In genomic region chr13:60334310-60334709, GRCh38 we compare ENCODE assay signal across 17 cellular contexts.
"Had no signal": no experiment of that assay in that cellular context is flagged by ENCODE, and none has a peak within 500 bp of the region (broad histone marks: within the 10 kb centered on the region; RNA-seq: fewer than 3 reads in every experiment).

No MANE protein-coding gene starts in this region.

- H3K36me3 Mint-ChIP-seq: naive thymus-derived CD4-positive, alpha-beta T cell had no signal

- H3K4me3 Mint-ChIP-seq: naive thymus-derived CD4-positive, alpha-beta T cell had no signal

- H3K4me3 ChIP-seq: coronary artery, dorsolateral prefrontal cortex, esophagus muscularis mucosa, gastroesophageal sphincter, heart right ventricle, left ventricle myocardium inferior, lower lobe of right lung had no signal

- DNase-seq: dermis blood vessel endothelial cell; dorsolateral prefrontal cortex; effector CD4-positive, alpha-beta T cell; effector memory CD4-positive, alpha-beta T cell; foreskin keratinocyte; heart right ventricle; hippocampal formation; left cardiac atrium; left ventricle myocardium inferior; lower lobe of right lung; mesenchymal stem cell; midbrain; naive thymus-derived CD4-positive, alpha-beta T cell had no signal

- H3K27ac Mint-ChIP-seq: naive thymus-derived CD4-positive, alpha-beta T cell had no signal

- H3K4me1 ChIP-seq: esophagus muscularis mucosa, foreskin keratinocyte, gastroesophageal sphincter, heart right ventricle, left ventricle myocardium inferior, lower lobe of right lung had no signal

- H3K36me3 ChIP-seq: esophagus muscularis mucosa, gastroesophageal sphincter, heart right ventricle, left ventricle myocardium inferior, lower lobe of right lung had no signal

- H3K27ac ChIP-seq: coronary artery, dorsolateral prefrontal cortex, esophagus muscularis mucosa, foreskin keratinocyte, gastroesophageal sphincter, heart right ventricle, left ventricle myocardium inferior, lower lobe of right lung had no signal

- H3K27me3 ChIP-seq: esophagus muscularis mucosa, gastroesophageal sphincter, heart right ventricle had no signal

- H3K9me3 ChIP-seq: esophagus muscularis mucosa, left ventricle myocardium inferior, lower lobe of right lung had no signal

- ATAC-seq: foreskin keratinocyte; gastroesophageal sphincter; heart right ventricle; left cardiac atrium; left lobe of liver; lower lobe of right lung; naive thymus-derived CD4-positive, alpha-beta T cell had no signal
